In the genomic region with DNA sequence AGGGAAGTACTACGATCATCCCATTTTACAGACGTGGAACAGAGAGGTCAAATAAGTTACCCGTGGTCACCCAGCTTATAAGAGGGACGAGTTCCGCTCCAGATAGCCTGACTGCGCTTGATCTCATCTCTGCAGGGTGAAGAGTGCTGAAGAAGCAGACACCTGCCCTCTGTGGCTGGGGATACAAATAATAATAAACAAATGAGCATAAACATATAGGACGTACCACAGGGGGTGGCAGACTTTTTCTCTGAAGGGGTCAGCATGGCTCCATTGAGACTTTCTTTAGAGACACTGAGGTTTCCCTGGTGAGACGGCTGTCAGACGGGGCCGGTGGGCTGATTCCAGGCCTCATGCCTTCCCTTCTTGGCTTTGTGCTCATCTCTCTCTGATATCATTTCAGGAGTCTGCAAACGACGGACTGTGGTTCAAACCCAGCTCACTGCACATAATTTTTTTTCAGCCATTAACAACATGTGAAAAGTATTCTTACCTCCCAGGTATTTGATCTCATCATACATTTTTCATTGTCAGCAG, we compare ENCODE assay signal across 17 cellular contexts. TPM values are rescaled to one million over a fixed set of nuclear protein-coding genes. Genes with fewer than 3 reads are reported as not detected.
DNase-seq lines count a peak whose midpoint lies in the region.
"Had no signal": no experiment of that assay in that cellular context is flagged by ENCODE, and none has a peak within 500 bp of the region (broad histone marks: within the 10 kb centered on the region; RNA-seq: fewer than 3 reads in every experiment).

No MANE protein-coding gene starts in this region.

- peaks cover 27% of the 10 kb centered on the region for H3K4me1 Mint-ChIP-seq in activated CD4-positive, alpha-beta memory T cell treated with anti-CD3 and anti-CD28 coated beads, Interleukin-2, amount 10 ng/mL, durations not matched to agents 7 days and 5 days
- H3K4me1 Mint-ChIP-seq in activated CD4-positive, alpha-beta memory T cell treated with anti-CD3 and anti-CD28 coated beads for 36 hours (ENCODE audit: low read depth): peaks cover 24% of the 10 kb centered on the region
- peaks cover 20% of the 10 kb centered on the region for H3K4me1 Mint-ChIP-seq in activated naive CD4-positive, alpha-beta T cell treated with anti-CD3 and anti-CD28 coated beads, Interleukin-2, amount 50 U/mL, for 24 hours

- intact Hi-C loops in activated CD4-positive, alpha-beta memory T cell treated with anti-CD3 and anti-CD28 coated beads for 36 hours (cut with micrococcal nuclease): no loop called here
- intact Hi-C loops in head of caudate nucleus (cut with DNase I): no loop called here

- H3K9me3 Mint-ChIP-seq in activated CD4-positive, alpha-beta memory T cell treated with anti-CD3 and anti-CD28 coated beads, Interleukin-2, amount 10 ng/mL, durations not matched to agents 7 days and 5 days: no peaks in the 10 kb centered on the region
- H3K9me3 Mint-ChIP-seq in activated CD4-positive, alpha-beta memory T cell treated with anti-CD3 and anti-CD28 coated beads for 36 hours: no peaks in the 10 kb centered on the region
- no peaks in the 10 kb centered on the region for H3K9me3 Mint-ChIP-seq in activated naive CD4-positive, alpha-beta T cell treated with anti-CD3 and anti-CD28 coated beads, Interleukin-2, amount 50 U/mL, for 24 hours
- H3K9me3 Mint-ChIP-seq: CD4-positive, alpha-beta memory T cell had no signal

- no peak overlapping the region for H3K27ac Mint-ChIP-seq in activated CD4-positive, alpha-beta memory T cell treated with anti-CD3 and anti-CD28 coated beads, Interleukin-2, amount 10 ng/mL, durations not matched to agents 7 days and 5 days
- no peak overlapping the region for H3K27ac Mint-ChIP-seq in activated CD4-positive, alpha-beta memory T cell treated with anti-CD3 and anti-CD28 coated beads for 36 hours
- peak overlapping the region; percentile 43 for H3K27ac Mint-ChIP-seq in activated naive CD4-positive, alpha-beta T cell treated with anti-CD3 and anti-CD28 coated beads, Interleukin-2, amount 50 U/mL, for 24 hours
- H3K27ac Mint-ChIP-seq: CD4-positive, alpha-beta memory T cell; HFFc6 had no signal

- no peaks in the 10 kb centered on the region for H3K36me3 Mint-ChIP-seq in activated CD4-positive, alpha-beta memory T cell treated with anti-CD3 and anti-CD28 coated beads, Interleukin-2, amount 10 ng/mL, durations not matched to agents 7 days and 5 days (ENCODE audit: low read depth)
- H3K36me3 Mint-ChIP-seq in activated CD4-positive, alpha-beta memory T cell treated with anti-CD3 and anti-CD28 coated beads for 36 hours: no peaks in the 10 kb centered on the region
- no peaks in the 10 kb centered on the region for H3K36me3 Mint-ChIP-seq in activated naive CD4-positive, alpha-beta T cell treated with anti-CD3 and anti-CD28 coated beads, Interleukin-2, amount 50 U/mL, for 24 hours
- H3K36me3 Mint-ChIP-seq: CD4-positive, alpha-beta memory T cell had no signal

- no peak overlapping the region for H3K4me3 Mint-ChIP-seq in activated CD4-positive, alpha-beta memory T cell treated with anti-CD3 and anti-CD28 coated beads, Interleukin-2, amount 10 ng/mL, durations not matched to agents 7 days and 5 days
- no peak overlapping the region for H3K4me3 Mint-ChIP-seq in activated CD4-positive, alpha-beta memory T cell treated with anti-CD3 and anti-CD28 coated beads for 36 hours
- no peak overlapping the region for H3K4me3 Mint-ChIP-seq in activated naive CD4-positive, alpha-beta T cell treated with anti-CD3 and anti-CD28 coated beads, Interleukin-2, amount 50 U/mL, for 24 hours
- H3K4me3 Mint-ChIP-seq: CD4-positive, alpha-beta memory T cell; HFFc6 had no signal

- CTCF ChIA-PET in activated CD4-positive, alpha-beta memory T cell treated with anti-CD3 and anti-CD28 coated beads, Interleukin-2, amount 10 ng/mL, durations not matched to agents 7 days and 5 days (lab: Charles Lee): no interaction called here
- CTCF ChIA-PET in activated CD4-positive, alpha-beta memory T cell treated with anti-CD3 and anti-CD28 coated beads for 36 hours (lab: Charles Lee): no interaction called here

- POLR2A ChIA-PET in activated CD4-positive, alpha-beta memory T cell treated with anti-CD3 and anti-CD28 coated beads, Interleukin-2, amount 10 ng/mL, durations not matched to agents 7 days and 5 days (lab: Charles Lee): no interaction called here
- POLR2A ChIA-PET in activated CD4-positive, alpha-beta memory T cell treated with anti-CD3 and anti-CD28 coated beads for 36 hours (lab: Charles Lee): no interaction called here

- peaks cover 21% of the 10 kb centered on the region for H3K27me3 Mint-ChIP-seq in activated CD4-positive, alpha-beta memory T cell treated with anti-CD3 and anti-CD28 coated beads, Interleukin-2, amount 10 ng/mL, durations not matched to agents 7 days and 5 days
- H3K27me3 Mint-ChIP-seq in activated CD4-positive, alpha-beta memory T cell treated with anti-CD3 and anti-CD28 coated beads for 36 hours: no peaks in the 10 kb centered on the region
- H3K27me3 Mint-ChIP-seq in activated naive CD4-positive, alpha-beta T cell treated with anti-CD3 and anti-CD28 coated beads, Interleukin-2, amount 50 U/mL, for 24 hours: no peaks in the 10 kb centered on the region
- H3K27me3 Mint-ChIP-seq: CD4-positive, alpha-beta memory T cell had no signal

- DNase-seq in activated CD4-positive, alpha-beta memory T cell treated with anti-CD3 and anti-CD28 coated beads, Interleukin-2, amount 10 ng/mL, durations not matched to agents 7 days and 5 days: peak; percentile 11
- DNase-seq in activated CD4-positive, alpha-beta memory T cell treated with anti-CD3 and anti-CD28 coated beads for 36 hours: no peak
- no peak for DNase-seq in activated naive CD4-positive, alpha-beta T cell treated with anti-CD3 and anti-CD28 coated beads, Interleukin-2, amount 50 U/mL, for 16 hours
- DNase-seq in mesenteric fat pad (ENCODE audit: low spot score) (peak; percentile 51), head of caudate nucleus (no peak)
- DNase-seq: C1 segment of cervical spinal cord; Calu3; CD4-positive, alpha-beta memory T cell; COR-L47; DMS53; DMS79 treated with DMSO at 0.1 percent for 48 hours; GF-D8; GOT3; HFFc6 had no signal

RNA-seq across cellular contexts. Expression of a gene that starts 47.1 kb away (rescaled TPM):
- 100 to 1,000 TPM; 171 to 178 TPM for total RNA-seq in activated CD4-positive, alpha-beta memory T cell treated with anti-CD3 and anti-CD28 coated beads, Interleukin-2, amount 10 ng/mL, durations not matched to agents 7 days and 5 days
- total RNA-seq in activated CD4-positive, alpha-beta memory T cell treated with anti-CD3 and anti-CD28 coated beads for 36 hours: 100 to 1,000 TPM; 689 to 705 TPM
- total RNA-seq in mesenteric fat pad: 6.3 TPM
- total RNA-seq: A172, Calu3, G401, HFFc6 had no signal

Comparison
In these comparisons a context has a peak if more than half of its experiments do, and no peak if none do; other contexts are left out.
1. DNase-seq: peak in activated CD4-positive, alpha-beta memory T cell treated with anti-CD3 and anti-CD28 coated beads, Interleukin-2, amount 10 ng/mL, durations not matched to agents 7 days and 5 days (single experiment) and mesenteric fat pad (single experiment); none in activated CD4-positive, alpha-beta memory T cell treated with anti-CD3 and anti-CD28 coated beads for 36 hours (single experiment), activated naive CD4-positive, alpha-beta T cell treated with anti-CD3 and anti-CD28 coated beads, Interleukin-2, amount 50 U/mL, for 16 hours (single experiment) and head of caudate nucleus (0 of 42).
2. RNA of a gene that starts 47.1 kb away (total RNA-seq): 689 to 705 TPM in activated CD4-positive, alpha-beta memory T cell treated with anti-CD3 and anti-CD28 coated beads for 36 hours and 171 to 178 TPM in activated CD4-positive, alpha-beta memory T cell treated with anti-CD3 and anti-CD28 coated beads, Interleukin-2, amount 10 ng/mL, durations not matched to agents 7 days and 5 days; 6.3 TPM in mesenteric fat pad (single experiment); every median in the first group is over 10 times any median in the second.